21 cellular contexts compared by ENCODE assay signal in genomic region chr1:8032351-8032750, GRCh38.
"Had no signal": no experiment of that assay in that cellular context is flagged by ENCODE, and none has a peak within 500 bp of the region (broad histone marks: within the 10 kb centered on the region; RNA-seq: fewer than 3 reads in every experiment).

No MANE protein-coding gene starts in this region.

- H3K27me3 Mint-ChIP-seq: activated CD4-positive, alpha-beta memory T cell treated with anti-CD3 and anti-CD28 coated beads for 36 hours had no signal

- H3K36me3 ChIP-seq: cardiac muscle cell, lower lobe of right lung, neural progenitor cell, sigmoid colon, spleen, thyroid gland had no signal

- DNase-seq: activated B cell treated with CpG ODN at 0.5 μM for 24 hours; activated CD4-positive, alpha-beta memory T cell treated with anti-CD3 and anti-CD28 coated beads for 36 hours; activated CD4-positive, alpha-beta T cell treated with anti-CD3 and anti-CD28 coated beads for 36 hours; activated naive CD4-positive, alpha-beta T cell treated with Interleukin-2 at 50 U/mL for 16 hours; activated naive CD8-positive, alpha-beta T cell treated with anti-CD3 and anti-CD28 coated beads for 36 hours; activated T-cell treated with anti-CD3 and anti-CD28 coated beads, Interleukin-2, amount 50 U/mL, for 48 hours; amygdala; kidney; lower lobe of right lung; naive thymus-derived CD8-positive, alpha-beta T cell; posterior cingulate gyrus; sigmoid colon; spleen; stimulated activated CD4-positive, alpha-beta T cell treated with anti-CD3 and anti-CD28 coated beads, Interleukin-4, amount 100 ng/mL, for 1 hour; stimulated activated naive CD4-positive, alpha-beta T cell treated with Interleukin-2 at 50 U/mL for 16 hours; T1000; thyroid gland had no signal

- ATAC-seq: activated CD4-positive, alpha-beta T cell treated with anti-CD3 and anti-CD28 coated beads for 36 hours; foreskin keratinocyte; left lobe of liver; lower lobe of right lung; naive thymus-derived CD8-positive, alpha-beta T cell had no signal

- H3K27me3 ChIP-seq: cardiac muscle cell, foreskin keratinocyte, neural progenitor cell, sigmoid colon, thyroid gland had no signal

- H3K9me3 Mint-ChIP-seq: activated B cell treated with CpG ODN at 0.5 μM for 24 hours; activated CD4-positive, alpha-beta memory T cell treated with anti-CD3 and anti-CD28 coated beads for 36 hours; activated naive CD8-positive, alpha-beta T cell treated with anti-CD3 and anti-CD28 coated beads for 36 hours; naive thymus-derived CD8-positive, alpha-beta T cell; neural progenitor cell had no signal

- FAIRE-seq: kidney had no signal

- H3K9ac ChIP-seq: neural progenitor cell had no signal

- H3K27ac Mint-ChIP-seq: activated B cell treated with CpG ODN at 0.5 μM for 24 hours; activated CD4-positive, alpha-beta memory T cell treated with anti-CD3 and anti-CD28 coated beads for 36 hours; activated CD4-positive, alpha-beta T cell treated with anti-CD3 and anti-CD28 coated beads for 36 hours; activated naive CD8-positive, alpha-beta T cell treated with anti-CD3 and anti-CD28 coated beads for 36 hours; naive thymus-derived CD8-positive, alpha-beta T cell; neural progenitor cell had no signal

- H3K4me2 ChIP-seq: neural progenitor cell had no signal

- H3K27ac ChIP-seq: cardiac muscle cell, foreskin keratinocyte, lower lobe of right lung, neural progenitor cell, spleen, thyroid gland had no signal

- H3K9me3 ChIP-seq: lower lobe of right lung, sigmoid colon, spleen, thyroid gland had no signal

- H3K4me3 ChIP-seq: cardiac muscle cell, lower lobe of right lung, neural progenitor cell, sigmoid colon, spleen, thyroid gland had no signal

- H3K4me1 Mint-ChIP-seq: activated B cell treated with CpG ODN at 0.5 μM for 24 hours; activated CD4-positive, alpha-beta T cell treated with anti-CD3 and anti-CD28 coated beads for 36 hours; activated naive CD8-positive, alpha-beta T cell treated with anti-CD3 and anti-CD28 coated beads for 36 hours; naive thymus-derived CD8-positive, alpha-beta T cell had no signal

- H3K4me3 Mint-ChIP-seq: activated B cell treated with CpG ODN at 0.5 μM for 24 hours; activated CD4-positive, alpha-beta memory T cell treated with anti-CD3 and anti-CD28 coated beads for 36 hours; activated CD4-positive, alpha-beta T cell treated with anti-CD3 and anti-CD28 coated beads for 36 hours; activated naive CD8-positive, alpha-beta T cell treated with anti-CD3 and anti-CD28 coated beads for 36 hours; naive thymus-derived CD8-positive, alpha-beta T cell; neural progenitor cell had no signal

- H3K36me3 Mint-ChIP-seq: activated CD4-positive, alpha-beta memory T cell treated with anti-CD3 and anti-CD28 coated beads for 36 hours; activated naive CD8-positive, alpha-beta T cell treated with anti-CD3 and anti-CD28 coated beads for 36 hours; naive thymus-derived CD8-positive, alpha-beta T cell; neural progenitor cell had no signal
